Comparison of ENCODE assay signal across 10 cellular contexts in the genomic region with DNA sequence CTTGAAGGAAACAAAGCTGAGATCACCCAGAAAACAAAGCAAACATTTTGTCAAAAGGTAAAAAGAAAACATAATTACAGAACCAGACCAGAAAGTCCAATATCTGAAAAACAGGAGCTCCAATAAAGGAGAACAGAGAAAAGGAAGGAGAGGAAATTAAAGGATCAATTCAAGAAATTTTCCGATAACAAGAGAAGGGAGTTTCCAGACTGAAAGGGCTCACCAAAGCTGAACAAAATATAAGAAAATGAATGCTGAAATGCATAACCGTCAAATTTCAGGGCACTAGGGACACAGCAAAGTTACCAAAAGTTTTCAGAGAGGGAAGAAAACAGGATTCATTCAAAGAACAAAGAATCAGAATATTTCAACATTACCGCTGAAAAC. TPM values are rescaled to one million over a fixed set of nuclear protein-coding genes. Genes with fewer than 3 reads are reported as not detected.
A peak's percentile ranks its signal among the peaks of the same experiment; 100 is the strongest.
DNase-seq lines count a peak whose midpoint lies in the region; ATAC-seq and TF ChIP-seq lines count a peak whose summit lies in the region.
"Had no signal": no experiment of that assay in that cellular context is flagged by ENCODE, and none has a peak within 500 bp of the region (broad histone marks: within the 10 kb centered on the region; RNA-seq: fewer than 3 reads in every experiment).

No MANE protein-coding gene starts in this region.

- H3K27ac ChIP-seq in SK-N-MC: peak overlapping the region; percentile 91
- peak overlapping the region; percentile 26 for H3K27ac ChIP-seq in iPS-20b (ENCODE audit: low read length)
- peak overlapping the region; percentile 49 to 76 (median 67) for H3K27ac ChIP-seq in transverse colon

- no peaks in the 10 kb centered on the region for H3K9me3 Mint-ChIP-seq in activated naive CD4-positive, alpha-beta T cell treated with anti-CD3 and anti-CD28 coated beads, Interleukin-2, amount 50 U/mL, for 24 hours

- peak overlapping the region; percentile 76 for H3K4me3 Mint-ChIP-seq in activated naive CD4-positive, alpha-beta T cell treated with anti-CD3 and anti-CD28 coated beads, Interleukin-2, amount 50 U/mL, for 24 hours

- TF ChIP-seq POLR2A in transverse colon (IDR thresholded peaks at IDR 0.05): no peak

- H3K27me3 ChIP-seq in iPS-20b (ENCODE audit: insufficient read depth, low read length) (no peaks in the 10 kb centered on the region), transverse colon (no peaks in the 10 kb centered on the region)

- 57 to 76% methylated on average over 2 to 3 of the region's 3 CpGs for WGBS in transverse colon (ENCODE audit: low coverage in 1 of 2), 2 donors

- H3K36me3 ChIP-seq in SK-N-MC (ENCODE audit: insufficient read depth, low read length): no peaks in the 10 kb centered on the region
- H3K36me3 ChIP-seq in iPS-20b (ENCODE audit: insufficient read depth, low read depth, low read length): no peaks in the 10 kb centered on the region
- no peaks in the 10 kb centered on the region for H3K36me3 ChIP-seq in transverse colon

- no peaks in the 10 kb centered on the region for H3K27me3 Mint-ChIP-seq in activated naive CD4-positive, alpha-beta T cell treated with anti-CD3 and anti-CD28 coated beads, Interleukin-2, amount 50 U/mL, for 24 hours

- TF ChIP-seq CTCF in transverse colon (IDR thresholded peaks at IDR 0.05): no peak

- H3K4me3 ChIP-seq in SK-N-MC (no peak overlapping the region), iPS-20b (ENCODE audit: low read length) (no peak overlapping the region), transverse colon (no peak overlapping the region)
- H3K4me3 ChIP-seq: lung had no signal

- no peaks in the 10 kb centered on the region for H3K36me3 Mint-ChIP-seq in activated naive CD4-positive, alpha-beta T cell treated with anti-CD3 and anti-CD28 coated beads, Interleukin-2, amount 50 U/mL, for 24 hours

- H3K9ac ChIP-seq in SK-N-MC (ENCODE audit: insufficient read length) (peak overlapping the region; percentile 63), iPS-20b (ENCODE audit: low read depth, low read length) (peak overlapping the region; percentile 21; the same call in 1 of the 2 replicates)

- no peak for TF ChIP-seq EP300 in transverse colon (IDR thresholded peaks at IDR 0.05; ENCODE audit: low read depth)

- ATAC-seq in left colon (no peak), HG03520 (IDR thresholded peaks at IDR 0.05; ENCODE audit: unreplicated experiment) (no peak)

- no peaks in the 10 kb centered on the region for H3K4me1 ChIP-seq in iPS-20b (ENCODE audit: insufficient read depth, low read length)
- peaks cover 13 to 51% (median 41%) of the 10 kb centered on the region in 4 donors for H3K4me1 ChIP-seq in transverse colon

- DNase-seq in activated naive CD4-positive, alpha-beta T cell (lab: John Stamatoyannopoulos, UW): no peak
- DNase-seq in SK-N-MC (ENCODE audit: low read depth, low spot score) (no peak), transverse colon (no peak), left colon (no peak), SW480 (ENCODE audit: low spot score) (no peak)
- DNase-seq: SIG-M5 had no signal

- H3K27ac Mint-ChIP-seq in activated naive CD4-positive, alpha-beta T cell treated with anti-CD3 and anti-CD28 coated beads, Interleukin-2, amount 50 U/mL, for 24 hours: peak overlapping the region; percentile 98

- in situ Hi-C loops in transverse colon (cut with MboI; ENCODE audit: low pct_ligation_motif_present in 1 of 4, low pct_unique_long_range_greater_than_20kb in 1 of 4, low sequenced_read_pairs in 3 of 4): no loop called here

- intact Hi-C loops in transverse colon (cut with DNase I; ENCODE audit: low total_unique reads) (no loop called here), left colon (cut with DNase I, micrococcal nuclease) (no loop called here)

- H3K9me3 ChIP-seq in SK-N-MC (ENCODE audit: low read depth, low read length) (no peaks in the 10 kb centered on the region), iPS-20b (ENCODE audit: insufficient read depth, low read depth, low read length) (no peaks in the 10 kb centered on the region), transverse colon (no peaks in the 10 kb centered on the region)

- H3K4me1 Mint-ChIP-seq in activated naive CD4-positive, alpha-beta T cell treated with anti-CD3 and anti-CD28 coated beads, Interleukin-2, amount 50 U/mL, for 24 hours: peaks cover 80% of the 10 kb centered on the region

RNA-seq across cellular contexts. Expression of a gene that starts 23.9 kb away (rescaled TPM):
- total RNA-seq in transverse colon (10 to 100 TPM; 34.8 to 81.0 (median 52.9) TPM), left colon (10 to 100 TPM; 48.0 to 57.6 TPM)

Comparison
In these comparisons a context has a peak if more than half of its experiments do, and no peak if none do; other contexts are left out.
1. H3K27ac ChIP-seq: peak in every context shown above with its lines; median percentile 91 in SK-N-MC; 67 in transverse colon; 26 in iPS-20b.